In the genomic region with DNA sequence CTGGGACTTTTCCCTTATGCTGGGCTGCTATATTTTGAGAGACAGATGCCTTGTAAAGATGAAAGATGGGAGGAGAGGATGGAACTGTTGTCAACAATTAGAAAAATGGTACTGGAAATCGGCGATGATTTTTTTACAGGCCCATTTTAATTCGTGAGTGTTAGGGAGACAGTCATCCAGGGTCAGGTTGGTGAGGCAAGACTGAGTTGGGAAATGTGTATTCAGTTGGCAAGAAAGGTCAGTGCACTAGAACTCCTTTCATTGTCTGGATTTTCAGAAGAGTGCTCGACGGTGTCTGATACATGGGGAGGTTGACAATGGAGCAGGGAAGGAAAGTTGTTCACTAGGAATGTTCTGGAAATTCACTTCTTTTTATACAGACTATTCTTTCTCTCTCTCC, we compare ENCODE assay signal across 28 cellular contexts.
"Had no signal": no experiment of that assay in that cellular context is flagged by ENCODE, and none has a peak within 500 bp of the region (broad histone marks: within the 10 kb centered on the region; RNA-seq: fewer than 3 reads in every experiment).

No MANE protein-coding gene starts in this region.

- H3K4me3 Mint-ChIP-seq: activated CD4-positive, alpha-beta T cell treated with anti-CD3 and anti-CD28 coated beads, Interleukin-2, amount 10 ng/mL, durations not matched to agents 24 days and 14 days; activated CD8-positive, alpha-beta T cell treated with anti-CD3 and anti-CD28 coated beads for 36 hours; activated naive CD4-positive, alpha-beta T cell treated with anti-CD3 and anti-CD28 coated beads for 36 hours had no signal

- H3K4me1 ChIP-seq: adrenal gland, body of pancreas, breast epithelium, SJCRH30 had no signal

- H3K9me3 Mint-ChIP-seq: activated CD4-positive, alpha-beta T cell treated with anti-CD3 and anti-CD28 coated beads, Interleukin-2, amount 10 ng/mL, durations not matched to agents 24 days and 14 days; activated CD8-positive, alpha-beta T cell treated with anti-CD3 and anti-CD28 coated beads for 36 hours; activated naive CD4-positive, alpha-beta T cell treated with anti-CD3 and anti-CD28 coated beads for 36 hours; activated naive CD4-positive, alpha-beta T cell treated with anti-CD3 and anti-CD28 coated beads, Interleukin-2, amount 50 U/mL, for 72 hours had no signal

- H3K4me1 Mint-ChIP-seq: activated CD4-positive, alpha-beta T cell treated with anti-CD3 and anti-CD28 coated beads, Interleukin-2, amount 10 ng/mL, durations not matched to agents 24 days and 14 days had no signal

- FAIRE-seq: astrocyte had no signal

- H3K27me3 ChIP-seq: adrenal gland, body of pancreas, breast epithelium, SJCRH30 had no signal

- H3K27ac Mint-ChIP-seq: activated CD4-positive, alpha-beta T cell treated with anti-CD3 and anti-CD28 coated beads, Interleukin-2, amount 10 ng/mL, durations not matched to agents 24 days and 14 days; activated CD8-positive, alpha-beta T cell treated with anti-CD3 and anti-CD28 coated beads for 36 hours; activated naive CD4-positive, alpha-beta T cell treated with anti-CD3 and anti-CD28 coated beads for 36 hours; activated naive CD4-positive, alpha-beta T cell treated with anti-CD3 and anti-CD28 coated beads, Interleukin-2, amount 50 U/mL, for 72 hours had no signal

- H3K27ac ChIP-seq: adrenal gland, body of pancreas, breast epithelium, SJCRH30, SK-N-MC had no signal

- ATAC-seq: activated CD8-positive, alpha-beta T cell treated with anti-CD3 and anti-CD28 coated beads for 36 hours; activated naive CD4-positive, alpha-beta T cell treated with anti-CD3 and anti-CD28 coated beads, Interleukin-2, amount 50 U/mL, for 72 hours; body of pancreas; Panc1 had no signal

- H3K4me3 ChIP-seq: adrenal gland, body of pancreas, breast epithelium, SJCRH30, SK-N-MC had no signal

- H3K36me3 Mint-ChIP-seq: activated naive CD4-positive, alpha-beta T cell treated with anti-CD3 and anti-CD28 coated beads, Interleukin-2, amount 50 U/mL, for 72 hours had no signal

- H3K36me3 ChIP-seq: adrenal gland, breast epithelium, SJCRH30 had no signal

- H3K9me3 ChIP-seq: adrenal gland, body of pancreas, breast epithelium, SJCRH30 had no signal

- DNase-seq: activated CD4-positive, alpha-beta T cell treated with anti-CD3 and anti-CD28 coated beads, Interleukin-2, amount 10 ng/mL, durations not matched to agents 24 days and 14 days; activated CD4-positive, alpha-beta T cell treated with anti-CD3 and anti-CD28 coated beads, Interleukin-2, amount 50 U/mL, for 4 hours; activated CD8-positive, alpha-beta T cell treated with anti-CD3 and anti-CD28 coated beads for 36 hours; activated gamma-delta T cell treated with Interleukin-2 at 50 U/mL for 16 hours; activated naive CD4-positive, alpha-beta T cell treated with anti-CD3 and anti-CD28 coated beads for 36 hours; activated T-cell treated with anti-CD3 and anti-CD28 coated beads, Interleukin-2, amount 50 U/mL, for 1 hour; adrenal gland; body of pancreas; NCI-H1092 treated with DMSO at 0.1 percent for 48 hours; NCI-H1417; NCI-H146; NCI-H187; NCI-H2029 treated with DMSO at 0.1 percent for 48 hours; NCI-H2107; NCI-H2171; NCI-H2227 treated with DMSO at 0.1 percent for 48 hours; NCI-H446; NCI-H510A treated with DMSO at 0.1 percent for 48 hours; NCI-H526 treated with DMSO at 0.1 percent for 48 hours; NCI-H774; SHP77; SJCRH30; T1000 had no signal
